In the genomic region with DNA sequence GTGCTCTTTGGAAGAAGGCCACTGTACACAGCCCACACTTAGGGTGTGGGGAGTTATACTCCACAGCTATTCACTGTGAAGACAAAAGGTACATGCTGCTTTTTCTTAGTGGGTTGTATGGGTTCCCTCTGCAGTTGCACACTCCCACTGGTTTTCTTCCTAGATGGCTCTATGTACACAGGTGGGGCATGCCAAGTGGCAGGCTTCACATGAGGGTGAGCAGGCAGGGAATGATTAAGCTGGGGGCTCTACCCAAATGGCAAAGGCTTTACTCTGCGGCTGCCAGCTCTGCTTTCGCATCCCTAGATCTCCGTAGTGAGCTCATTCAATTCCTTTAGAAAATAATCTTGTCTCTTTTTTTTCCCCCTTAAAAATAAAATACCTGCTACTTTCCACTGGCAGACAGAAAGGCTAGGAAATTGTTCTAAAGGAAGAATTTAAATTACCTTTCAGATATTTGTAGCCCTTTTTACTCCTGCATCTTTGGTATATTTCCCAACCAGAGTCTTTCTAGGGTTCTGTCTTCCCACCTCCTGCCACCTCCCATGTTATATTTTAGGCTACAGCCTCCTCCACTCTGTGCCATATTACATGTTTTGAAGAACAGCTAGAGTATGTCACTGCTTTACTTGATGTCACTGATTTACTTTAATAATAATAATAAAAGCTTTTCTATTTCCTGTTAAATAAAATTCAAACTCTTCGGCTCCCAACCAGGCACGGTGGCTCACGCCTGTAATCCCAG, we compare ENCODE assay signal across 26 cellular contexts. TPM values are rescaled to one million over a fixed set of nuclear protein-coding genes. Genes with fewer than 3 reads are reported as not detected.
"Had no signal": no experiment of that assay in that cellular context is flagged by ENCODE, and none has a peak within 500 bp of the region (broad histone marks: within the 10 kb centered on the region; RNA-seq: fewer than 3 reads in every experiment).

No MANE protein-coding gene starts in this region.

- H3K4me3 ChIP-seq: esophagus squamous epithelium, gastroesophageal sphincter had no signal

- ATAC-seq: activated CD4-positive, CD25-positive, alpha-beta regulatory T cell treated with anti-CD3 and anti-CD28 coated beads, Interleukin-2, amount 50 U/mL, for 24 hours; activated CD8-positive, alpha-beta T cell treated with anti-CD3 and anti-CD28 coated beads for 36 hours; activated T-cell treated with anti-CD3 and anti-CD28 coated beads, Interleukin-2, amount 50 U/mL, for 4 hours; activated T-helper 17 cell treated with anti-CD3 and anti-CD28 coated beads, Interleukin-2, amount 50 U/mL, for 72 hours; effector memory CD8-positive, alpha-beta T cell; gastroesophageal sphincter; T-helper 17 cell had no signal

- H3K9me3 ChIP-seq: esophagus squamous epithelium, gastroesophageal sphincter had no signal

- DNase-seq: activated B cell treated with CpG ODN at 0.5 μM for 24 hours; activated CD4-positive, alpha-beta T cell treated with anti-CD3 and anti-CD28 coated beads for 48 hours; activated CD4-positive, alpha-beta T cell treated with anti-CD3 and anti-CD28 coated beads, Interleukin-2, amount 50 U/mL, for 1 hour; activated CD4-positive, alpha-beta T cell treated with anti-CD3 and anti-CD28 coated beads, Interleukin-2, amount 50 U/mL, for 48 hours; activated CD8-positive, alpha-beta memory T cell treated with anti-CD3 and anti-CD28 coated beads for 24 hours; activated CD8-positive, alpha-beta T cell treated with anti-CD3 and anti-CD28 coated beads for 36 hours; activated effector memory CD4-positive, alpha-beta T cell treated with Interleukin-2 at 50 U/mL for 16 hours; activated gamma-delta T cell treated with Interleukin-2 at 50 U/mL for 16 hours; activated naive CD4-positive, alpha-beta T cell treated with anti-CD3 and anti-CD28 coated beads, Interleukin-2, amount 50 U/mL, for 16 hours; activated naive CD4-positive, alpha-beta T cell treated with Interleukin-2 at 50 U/mL for 16 hours; activated T-cell treated with anti-CD3 and anti-CD28 coated beads, Interleukin-2, amount 50 U/mL, for 4 hours; amniotic stem cell; anterior cingulate cortex; brain microvascular endothelial cell; effector CD4-positive, alpha-beta T cell; effector memory CD8-positive, alpha-beta T cell; erythroblast; esophagus squamous epithelium; foreskin melanocyte; hippocampal formation; T-helper 17 cell; T1000; WERI-Rb-1 had no signal

- H3K4me1 ChIP-seq: esophagus squamous epithelium had no signal

- H3K27ac ChIP-seq: brain microvascular endothelial cell, esophagus squamous epithelium, gastroesophageal sphincter, WERI-Rb-1 had no signal

- H3K36me3 ChIP-seq: esophagus squamous epithelium, WERI-Rb-1 had no signal

- H3K27me3 ChIP-seq: brain microvascular endothelial cell, esophagus squamous epithelium, gastroesophageal sphincter had no signal

RNA-seq across cellular contexts. Expression of a gene that starts 8.2 kb away (rescaled TPM):
- total RNA-seq: activated B cell treated with CpG ODN at 0.5 μM for 24 hours had no signal

RNA-seq across cellular contexts. Expression of a gene that starts 46.4 kb away (rescaled TPM):
- total RNA-seq: activated CD8-positive, alpha-beta T cell treated with anti-CD3 and anti-CD28 coated beads for 36 hours; activated T-cell treated with anti-CD3 and anti-CD28 coated beads, Interleukin-2, amount 50 U/mL, for 4 hours had no signal

RNA-seq across cellular contexts. Expression of a gene that starts 46.8 kb away (rescaled TPM):
- total RNA-seq: activated CD8-positive, alpha-beta T cell treated with anti-CD3 and anti-CD28 coated beads for 36 hours; activated T-cell treated with anti-CD3 and anti-CD28 coated beads, Interleukin-2, amount 50 U/mL, for 4 hours had no signal
